8 cellular contexts compared by ENCODE assay signal in genomic region chr1:234613992-234614584, GRCh38. TPM values are rescaled to one million over a fixed set of nuclear protein-coding genes. Genes with fewer than 3 reads are reported as not detected.
DNase-seq lines count a peak whose midpoint lies in the region; ATAC-seq and TF ChIP-seq lines count a peak whose summit lies in the region.

No MANE protein-coding gene starts in this region.

- no peaks in the 10 kb centered on the region for H3K9me3 Mint-ChIP-seq in activated CD4-positive, alpha-beta T cell treated with anti-CD3 and anti-CD28 coated beads, Interleukin-2, amount 10 ng/mL, durations not matched to agents 24 days and 14 days

- TF ChIP-seq CTCF in thoracic aorta (IDR thresholded peaks at IDR 0.05): no peak

- H3K4me1 Mint-ChIP-seq in activated CD4-positive, alpha-beta T cell treated with anti-CD3 and anti-CD28 coated beads, Interleukin-2, amount 10 ng/mL, durations not matched to agents 24 days and 14 days: peaks cover 45% of the 10 kb centered on the region

- H3K27ac ChIP-seq in layer of hippocampus (ENCODE audit: low read depth, low read length): peak overlapping the region; percentile 75
- H3K27ac ChIP-seq in thoracic aorta: peak overlapping the region; percentile 98 to 100

- peaks cover 2% of the 10 kb centered on the region for H3K27me3 Mint-ChIP-seq in activated CD4-positive, alpha-beta T cell treated with anti-CD3 and anti-CD28 coated beads, Interleukin-2, amount 10 ng/mL, durations not matched to agents 24 days and 14 days

- peak overlapping the region; percentile 90 for H3K9ac ChIP-seq in adipocyte (ENCODE audit: low read length)

- peaks cover 4% of the 10 kb centered on the region for H3K36me3 Mint-ChIP-seq in activated CD4-positive, alpha-beta T cell treated with anti-CD3 and anti-CD28 coated beads, Interleukin-2, amount 10 ng/mL, durations not matched to agents 24 days and 14 days (ENCODE audit: low read depth)

- ATAC-seq in thoracic aorta (ENCODE audit: insufficient number of reproducible peaks, low FRiP score, low read depth): no peak
- no peak for ATAC-seq in HG03571 (IDR thresholded peaks at IDR 0.05; ENCODE audit: unreplicated experiment)

- H3K4me1 ChIP-seq in adipocyte (ENCODE audit: control insufficient read depth, insufficient read depth, low read length) (peaks cover 61% of the 10 kb centered on the region), thoracic aorta (ENCODE audit: control insufficient read depth in 1 of 2, low read depth in 2 of 2) (peaks cover 40 to 74% of the 10 kb centered on the region in 2 donors), HAP-1 (peaks cover 48% of the 10 kb centered on the region)

- no peak for DNase-seq in activated CD4-positive, alpha-beta T cell treated with anti-CD3 and anti-CD28 coated beads, Interleukin-2, amount 10 ng/mL, durations not matched to agents 24 days and 14 days
- DNase-seq in activated CD4-positive, alpha-beta T cell treated with anti-CD3 and anti-CD28 coated beads, Interleukin-2, amount 50 U/mL, for 1 hour: no peak
- DNase-seq in adipocyte (ENCODE audit: low read depth) (peak; percentile 43), thoracic aorta (ENCODE audit: low spot score) (no peak), HAP-1 (ENCODE audit: low spot score in 2 of 2) (no peak), NOMO-1 treated with DMSO at 0.1 percent for 48 hours (lab: John Stamatoyannopoulos, UW; ENCODE audit: unreplicated experiment) (no peak)

- H3K4me3 ChIP-seq in adipocyte (ENCODE audit: low read length) (peak overlapping the region; percentile 78), thoracic aorta (no peak overlapping the region), HAP-1 (no peak overlapping the region)

- peak overlapping the region; percentile 39 for H3K4me3 Mint-ChIP-seq in activated CD4-positive, alpha-beta T cell treated with anti-CD3 and anti-CD28 coated beads, Interleukin-2, amount 10 ng/mL, durations not matched to agents 24 days and 14 days

- no peaks in the 10 kb centered on the region for H3K9me3 ChIP-seq in adipocyte (ENCODE audit: control insufficient read depth, low read length)
- no peaks in the 10 kb centered on the region for H3K9me3 ChIP-seq in thoracic aorta
- no peaks in the 10 kb centered on the region for H3K9me3 ChIP-seq in HAP-1

- no peaks in the 10 kb centered on the region for H3K27me3 ChIP-seq in adipocyte (replicated peaks; ENCODE audit: control insufficient read depth, insufficient read depth, low read length)
- H3K27me3 ChIP-seq in layer of hippocampus (ENCODE audit: control insufficient read depth, insufficient read depth, low read length): no peaks in the 10 kb centered on the region
- no peaks in the 10 kb centered on the region for H3K27me3 ChIP-seq in thoracic aorta (replicated peaks; ENCODE audit: insufficient read depth)
- no peaks in the 10 kb centered on the region for H3K27me3 ChIP-seq in HAP-1 (ENCODE audit: low read depth)

- H3K36me3 ChIP-seq in adipocyte (ENCODE audit: control insufficient read depth, insufficient read depth, low read length, severe bottlenecking) (no peaks in the 10 kb centered on the region), thoracic aorta (no peaks in the 10 kb centered on the region), HAP-1 (replicated peaks) (no peaks in the 10 kb centered on the region)

- H3K27ac Mint-ChIP-seq in activated CD4-positive, alpha-beta T cell treated with anti-CD3 and anti-CD28 coated beads, Interleukin-2, amount 10 ng/mL, durations not matched to agents 24 days and 14 days: peak overlapping the region; percentile 65

- in situ Hi-C loops in HAP-1 (cut with MboI; ENCODE audit: low sequenced_read_pairs): loop anchor here (5.0 kb wide), 1 partner anchor 373 kb away; no protein-coding TSS in a partner anchor

- intact Hi-C loops in activated CD4-positive, alpha-beta T cell treated with anti-CD3 and anti-CD28 coated beads, Interleukin-2, amount 10 ng/mL, durations not matched to agents 24 days and 14 days (cut with micrococcal nuclease): loop anchor here (2.0 to 5.0 kb wide), 4 partner anchors 43 to 888 kb away; partner anchors contain the start of gene B3GALNT2

RNA-seq across cellular contexts. Expression of gene IRF2BP2, which starts 4.1 kb away (rescaled TPM):
- total RNA-seq in activated CD4-positive, alpha-beta T cell treated with anti-CD3 and anti-CD28 coated beads, Interleukin-2, amount 10 ng/mL, durations not matched to agents 24 days and 14 days: 206 and 217 TPM in 2 replicates
- 100 to 1,000 TPM; 114 to 175 TPM for total RNA-seq in thoracic aorta
